7 cellular contexts compared by ENCODE assay signal in genomic region chr2:98822301-98823164, GRCh38.
DNase-seq lines count a peak whose midpoint lies in the region; ATAC-seq and TF ChIP-seq lines count a peak whose summit lies in the region.

No MANE protein-coding gene starts in this region.

- no peak overlapping the region for H3K27ac Mint-ChIP-seq in activated CD4-positive, alpha-beta T cell treated with anti-CD3 and anti-CD28 coated beads for 36 hours

- peak overlapping the region; percentile 91 for H3K27ac ChIP-seq in lower lobe of right lung

- intact Hi-C loops in activated CD4-positive, alpha-beta T cell treated with anti-CD3 and anti-CD28 coated beads for 36 hours (cut with DNase I, micrococcal nuclease): loop anchor here (2.0 to 5.0 kb wide), 3 partner anchors 50 to 90 kb away; partner anchors contain the start of gene MGAT4A (in 1 of the 2)
- intact Hi-C loops in lower lobe of right lung (cut with DNase I): no loop called here

- H3K27me3 ChIP-seq in lower lobe of right lung (ENCODE audit: low read depth): peaks cover 4% of the 10 kb centered on the region

- H3K4me1 Mint-ChIP-seq in activated CD4-positive, alpha-beta T cell treated with anti-CD3 and anti-CD28 coated beads for 36 hours: peaks cover 7% of the 10 kb centered on the region

- H3K36me3 ChIP-seq in lower lobe of right lung: no peaks in the 10 kb centered on the region

- peaks cover 2% of the 10 kb centered on the region for H3K27me3 Mint-ChIP-seq in activated CD4-positive, alpha-beta T cell treated with anti-CD3 and anti-CD28 coated beads for 36 hours

- peaks cover 32% of the 10 kb centered on the region for H3K4me1 ChIP-seq in lower lobe of right lung

- peaks cover 2% of the 10 kb centered on the region for H3K36me3 Mint-ChIP-seq in activated CD4-positive, alpha-beta T cell treated with anti-CD3 and anti-CD28 coated beads for 36 hours (ENCODE audit: low read depth)

- peak overlapping the region; percentile 55 for H3K4me3 ChIP-seq in lower lobe of right lung

- peak overlapping the region; percentile 23 for H3K4me3 Mint-ChIP-seq in activated CD4-positive, alpha-beta T cell treated with anti-CD3 and anti-CD28 coated beads for 36 hours

- CTCF ChIA-PET in activated CD4-positive, alpha-beta T cell treated with anti-CD3 and anti-CD28 coated beads for 36 hours (lab: Charles Lee): interaction anchor here (0.6 to 2.6 kb wide), 12 partner anchors 8 to 213 kb away, joined by 3 to 10 read pairs (median 3); no protein-coding TSS in a partner anchor

- peak; percentile 94 for ATAC-seq in activated CD4-positive, alpha-beta T cell treated with anti-CD3 and anti-CD28 coated beads for 36 hours
- ATAC-seq in lower lobe of right lung (peak; percentile 86 to 92), HG02678 (IDR thresholded peaks at IDR 0.05; ENCODE audit: unreplicated experiment) (no peak), HG03280 (IDR thresholded peaks at IDR 0.05; ENCODE audit: unreplicated experiment) (no peak)

- peak; percentile 82 for DNase-seq in activated CD4-positive, alpha-beta T cell treated with anti-CD3 and anti-CD28 coated beads for 36 hours
- DNase-seq in cerebellum (ENCODE audit: low spot score): peak; percentile 53
- DNase-seq in lower lobe of right lung: peak; percentile 81
- DNase-seq in stimulated activated CD4-positive, alpha-beta T cell treated with anti-CD3 and anti-CD28 coated beads, TNF-alpha, amount 100 ng/mL, for 1 hour (ENCODE audit: low read depth in 3 of 3, low spot score in 1 of 3): peak in 2 of 3 donors; percentile 32 to 56
- DNase-seq in superior temporal gyrus (ENCODE audit: extremely low spot score): no peak

- POLR2A ChIA-PET in activated CD4-positive, alpha-beta T cell treated with anti-CD3 and anti-CD28 coated beads for 36 hours (lab: Charles Lee): interaction anchor here (0.6 kb wide), 2 partner anchors 988 to 1156 kb away, joined by 4 to 5 read pairs; no protein-coding TSS in a partner anchor

- H3K9me3 Mint-ChIP-seq in activated CD4-positive, alpha-beta T cell treated with anti-CD3 and anti-CD28 coated beads for 36 hours (ENCODE audit: low read depth): no peaks in the 10 kb centered on the region

- peak; percentile 49 for TF ChIP-seq CTCF in lower lobe of right lung (IDR thresholded peaks at IDR 0.05)

- no peaks in the 10 kb centered on the region for H3K9me3 ChIP-seq in lower lobe of right lung

Comparison
In these comparisons a context has a peak if more than half of its experiments do, and no peak if none do; other contexts are left out.
1. ATAC-seq: peak in activated CD4-positive, alpha-beta T cell treated with anti-CD3 and anti-CD28 coated beads for 36 hours (single experiment) and lower lobe of right lung (2 of 2); none in HG02678 (single experiment) and HG03280 (single experiment).